ENCODE assay signal across 1 cellular context in the genomic region with DNA sequence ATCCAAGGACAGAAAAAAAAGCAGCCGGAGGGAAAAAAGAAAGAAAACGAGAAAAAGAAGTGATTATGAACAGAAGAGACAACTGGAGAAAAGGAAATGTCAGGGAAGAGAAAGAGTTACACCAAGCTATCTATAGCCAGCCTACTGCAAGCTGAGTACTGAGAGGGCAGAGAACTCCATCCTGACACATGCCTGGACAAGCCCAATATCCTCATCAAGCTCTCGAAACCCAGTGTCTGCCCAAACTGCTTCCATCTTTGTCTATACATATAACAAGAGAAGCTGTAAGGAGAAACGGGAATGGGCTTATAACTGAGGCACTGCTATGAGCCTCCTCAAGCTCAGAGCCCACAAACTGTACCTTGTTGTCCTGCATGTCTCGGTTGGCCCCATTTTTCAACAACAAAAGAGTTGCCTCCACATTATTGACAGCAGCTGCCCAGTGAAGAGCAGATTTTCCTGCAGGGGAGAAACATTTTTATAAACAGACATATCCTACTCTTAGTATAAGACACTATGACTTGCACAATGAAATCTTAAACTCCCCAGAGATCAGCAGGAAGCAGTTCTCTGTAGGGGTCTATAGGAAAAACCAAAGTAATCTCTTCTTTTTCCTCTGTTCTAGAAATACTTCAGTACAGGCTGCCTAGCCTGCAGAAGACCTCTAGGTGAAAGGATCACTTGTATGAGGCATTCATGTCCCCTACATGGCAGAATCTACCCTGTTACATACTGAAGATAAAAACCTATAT.
TF ChIP-seq lines count a peak whose summit lies in the region.

No MANE protein-coding gene starts in this region.

TF ChIP-seq in GM23338, 12 proteins besides CTCF, POLR2A, EP300 and RAD21:
- TF ChIP-seq ZNF114 (CRISPR knock-in tag; IDR thresholded peaks at IDR 0.05), result no peak
- no peak for TF ChIP-seq POLR2AphosphoS5 (IDR thresholded peaks at IDR 0.05; ENCODE audit: low read depth)
- TF ChIP-seq, protein P1, sequence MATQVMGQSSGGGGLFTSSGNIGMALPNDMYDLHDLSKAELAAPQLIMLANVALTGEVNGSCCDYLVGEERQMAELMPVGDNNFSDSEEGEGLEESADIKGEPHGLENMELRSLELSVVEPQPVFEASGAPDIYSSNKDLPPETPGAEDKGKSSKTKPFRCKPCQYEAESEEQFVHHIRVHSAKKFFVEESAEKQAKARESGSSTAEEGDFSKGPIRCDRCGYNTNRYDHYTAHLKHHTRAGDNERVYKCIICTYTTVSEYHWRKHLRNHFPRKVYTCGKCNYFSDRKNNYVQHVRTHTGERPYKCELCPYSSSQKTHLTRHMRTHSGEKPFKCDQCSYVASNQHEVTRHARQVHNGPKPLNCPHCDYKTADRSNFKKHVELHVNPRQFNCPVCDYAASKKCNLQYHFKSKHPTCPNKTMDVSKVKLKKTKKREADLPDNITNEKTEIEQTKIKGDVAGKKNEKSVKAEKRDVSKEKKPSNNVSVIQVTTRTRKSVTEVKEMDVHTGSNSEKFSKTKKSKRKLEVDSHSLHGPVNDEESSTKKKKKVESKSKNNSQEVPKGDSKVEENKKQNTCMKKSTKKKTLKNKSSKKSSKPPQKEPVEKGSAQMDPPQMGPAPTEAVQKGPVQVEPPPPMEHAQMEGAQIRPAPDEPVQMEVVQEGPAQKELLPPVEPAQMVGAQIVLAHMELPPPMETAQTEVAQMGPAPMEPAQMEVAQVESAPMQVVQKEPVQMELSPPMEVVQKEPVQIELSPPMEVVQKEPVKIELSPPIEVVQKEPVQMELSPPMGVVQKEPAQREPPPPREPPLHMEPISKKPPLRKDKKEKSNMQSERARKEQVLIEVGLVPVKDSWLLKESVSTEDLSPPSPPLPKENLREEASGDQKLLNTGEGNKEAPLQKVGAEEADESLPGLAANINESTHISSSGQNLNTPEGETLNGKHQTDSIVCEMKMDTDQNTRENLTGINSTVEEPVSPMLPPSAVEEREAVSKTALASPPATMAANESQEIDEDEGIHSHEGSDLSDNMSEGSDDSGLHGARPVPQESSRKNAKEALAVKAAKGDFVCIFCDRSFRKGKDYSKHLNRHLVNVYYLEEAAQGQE (IDR thresholded peaks at IDR 0.05; ENCODE audit: unreplicated experiment), result no peak
